ENCODE assay signal across 1 cellular context in the genomic region with DNA sequence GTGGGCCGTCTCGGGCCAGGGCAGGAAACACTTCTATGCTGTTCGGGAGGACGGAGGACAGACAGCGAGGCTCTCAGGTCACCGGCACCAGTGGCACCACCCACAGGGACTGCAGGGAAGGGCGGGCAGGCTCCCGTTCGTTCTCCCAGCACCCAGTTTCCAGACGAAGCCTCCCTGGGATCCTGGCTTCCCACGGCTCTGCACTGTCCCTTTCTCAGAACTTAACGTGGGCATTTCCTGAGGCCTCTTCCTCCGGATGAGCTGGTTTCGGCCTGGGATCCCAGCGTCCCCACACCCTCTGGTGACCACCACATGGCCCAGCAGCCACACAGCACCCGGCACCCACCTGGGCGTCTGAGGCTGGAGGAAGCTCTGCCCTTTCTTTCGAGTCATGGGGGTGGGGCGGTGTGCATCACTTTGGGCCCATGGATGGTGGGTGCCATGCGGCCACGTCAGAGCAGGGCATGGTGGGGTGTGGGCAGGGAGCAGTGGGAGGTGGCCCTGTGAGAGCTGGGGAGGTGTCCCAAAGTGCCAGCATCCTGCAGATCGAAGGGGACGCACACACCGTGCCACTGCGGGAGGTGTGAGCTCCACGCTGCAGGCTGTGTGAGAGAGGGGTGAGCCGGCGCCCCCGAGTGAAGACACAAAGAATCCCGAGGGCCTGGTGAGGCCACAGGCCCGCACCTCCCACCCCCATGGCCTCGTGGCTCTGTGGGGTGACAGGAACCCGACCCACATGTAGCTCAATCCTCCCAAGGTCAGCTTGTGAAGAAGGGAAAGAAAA.
TF ChIP-seq lines count a peak whose summit lies in the region.

No MANE protein-coding gene starts in this region.

TF ChIP-seq in WTC11, 78 proteins besides CTCF, POLR2A, EP300 and RAD21 (continued from another document):
- TF ChIP-seq, protein P1, sequence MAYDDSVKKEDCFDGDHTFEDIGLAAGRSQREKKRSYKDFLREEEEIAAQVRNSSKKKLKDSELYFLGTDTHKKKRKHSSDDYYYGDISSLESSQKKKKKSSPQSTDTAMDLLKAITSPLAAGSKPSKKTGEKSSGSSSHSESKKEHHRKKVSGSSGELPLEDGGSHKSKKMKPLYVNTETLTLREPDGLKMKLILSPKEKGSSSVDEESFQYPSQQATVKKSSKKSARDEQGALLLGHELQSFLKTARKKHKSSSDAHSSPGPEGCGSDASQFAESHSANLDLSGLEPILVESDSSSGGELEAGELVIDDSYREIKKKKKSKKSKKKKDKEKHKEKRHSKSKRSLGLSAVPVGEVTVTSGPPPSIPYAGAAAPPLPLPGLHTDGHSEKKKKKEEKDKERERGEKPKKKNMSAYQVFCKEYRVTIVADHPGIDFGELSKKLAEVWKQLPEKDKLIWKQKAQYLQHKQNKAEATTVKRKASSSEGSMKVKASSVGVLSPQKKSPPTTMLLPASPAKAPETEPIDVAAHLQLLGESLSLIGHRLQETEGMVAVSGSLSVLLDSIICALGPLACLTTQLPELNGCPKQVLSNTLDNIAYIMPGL (CRISPR knock-in tag; IDR thresholded peaks at IDR 0.05) = no peak
- TF ChIP-seq ZNF416 (CRISPR knock-in tag; IDR thresholded peaks at IDR 0.05) = no peak
- TF ChIP-seq ZNF263 (CRISPR knock-in tag; IDR thresholded peaks at IDR 0.05; ENCODE audit: low read depth) = no peak
- no peak for TF ChIP-seq NFATC4 (CRISPR knock-in tag; IDR thresholded peaks at IDR 0.05)
- TF ChIP-seq, protein P2, sequence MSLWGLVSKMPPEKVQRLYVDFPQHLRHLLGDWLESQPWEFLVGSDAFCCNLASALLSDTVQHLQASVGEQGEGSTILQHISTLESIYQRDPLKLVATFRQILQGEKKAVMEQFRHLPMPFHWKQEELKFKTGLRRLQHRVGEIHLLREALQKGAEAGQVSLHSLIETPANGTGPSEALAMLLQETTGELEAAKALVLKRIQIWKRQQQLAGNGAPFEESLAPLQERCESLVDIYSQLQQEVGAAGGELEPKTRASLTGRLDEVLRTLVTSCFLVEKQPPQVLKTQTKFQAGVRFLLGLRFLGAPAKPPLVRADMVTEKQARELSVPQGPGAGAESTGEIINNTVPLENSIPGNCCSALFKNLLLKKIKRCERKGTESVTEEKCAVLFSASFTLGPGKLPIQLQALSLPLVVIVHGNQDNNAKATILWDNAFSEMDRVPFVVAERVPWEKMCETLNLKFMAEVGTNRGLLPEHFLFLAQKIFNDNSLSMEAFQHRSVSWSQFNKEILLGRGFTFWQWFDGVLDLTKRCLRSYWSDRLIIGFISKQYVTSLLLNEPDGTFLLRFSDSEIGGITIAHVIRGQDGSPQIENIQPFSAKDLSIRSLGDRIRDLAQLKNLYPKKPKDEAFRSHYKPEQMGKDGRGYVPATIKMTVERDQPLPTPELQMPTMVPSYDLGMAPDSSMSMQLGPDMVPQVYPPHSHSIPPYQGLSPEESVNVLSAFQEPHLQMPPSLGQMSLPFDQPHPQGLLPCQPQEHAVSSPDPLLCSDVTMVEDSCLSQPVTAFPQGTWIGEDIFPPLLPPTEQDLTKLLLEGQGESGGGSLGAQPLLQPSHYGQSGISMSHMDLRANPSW (CRISPR knock-in tag; conservative IDR thresholded peaks at IDR 0.05; ENCODE audit: low read depth) = no peak
- TF ChIP-seq, protein P3, sequence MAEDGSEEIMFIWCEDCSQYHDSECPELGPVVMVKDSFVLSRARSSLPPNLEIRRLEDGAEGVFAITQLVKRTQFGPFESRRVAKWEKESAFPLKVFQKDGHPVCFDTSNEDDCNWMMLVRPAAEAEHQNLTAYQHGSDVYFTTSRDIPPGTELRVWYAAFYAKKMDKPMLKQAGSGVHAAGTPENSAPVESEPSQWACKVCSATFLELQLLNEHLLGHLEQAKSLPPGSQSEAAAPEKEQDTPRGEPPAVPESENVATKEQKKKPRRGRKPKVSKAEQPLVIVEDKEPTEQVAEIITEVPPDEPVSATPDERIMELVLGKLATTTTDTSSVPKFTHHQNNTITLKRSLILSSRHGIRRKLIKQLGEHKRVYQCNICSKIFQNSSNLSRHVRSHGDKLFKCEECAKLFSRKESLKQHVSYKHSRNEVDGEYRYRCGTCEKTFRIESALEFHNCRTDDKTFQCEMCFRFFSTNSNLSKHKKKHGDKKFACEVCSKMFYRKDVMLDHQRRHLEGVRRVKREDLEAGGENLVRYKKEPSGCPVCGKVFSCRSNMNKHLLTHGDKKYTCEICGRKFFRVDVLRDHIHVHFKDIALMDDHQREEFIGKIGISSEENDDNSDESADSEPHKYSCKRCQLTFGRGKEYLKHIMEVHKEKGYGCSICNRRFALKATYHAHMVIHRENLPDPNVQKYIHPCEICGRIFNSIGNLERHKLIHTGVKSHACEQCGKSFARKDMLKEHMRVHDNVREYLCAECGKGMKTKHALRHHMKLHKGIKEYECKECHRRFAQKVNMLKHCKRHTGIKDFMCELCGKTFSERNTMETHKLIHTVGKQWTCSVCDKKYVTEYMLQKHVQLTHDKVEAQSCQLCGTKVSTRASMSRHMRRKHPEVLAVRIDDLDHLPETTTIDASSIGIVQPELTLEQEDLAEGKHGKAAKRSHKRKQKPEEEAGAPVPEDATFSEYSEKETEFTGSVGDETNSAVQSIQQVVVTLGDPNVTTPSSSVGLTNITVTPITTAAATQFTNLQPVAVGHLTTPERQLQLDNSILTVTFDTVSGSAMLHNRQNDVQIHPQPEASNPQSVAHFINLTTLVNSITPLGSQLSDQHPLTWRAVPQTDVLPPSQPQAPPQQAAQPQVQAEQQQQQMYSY (CRISPR knock-in tag; IDR thresholded peaks at IDR 0.05) = no peak
- TF ChIP-seq, protein P4, sequence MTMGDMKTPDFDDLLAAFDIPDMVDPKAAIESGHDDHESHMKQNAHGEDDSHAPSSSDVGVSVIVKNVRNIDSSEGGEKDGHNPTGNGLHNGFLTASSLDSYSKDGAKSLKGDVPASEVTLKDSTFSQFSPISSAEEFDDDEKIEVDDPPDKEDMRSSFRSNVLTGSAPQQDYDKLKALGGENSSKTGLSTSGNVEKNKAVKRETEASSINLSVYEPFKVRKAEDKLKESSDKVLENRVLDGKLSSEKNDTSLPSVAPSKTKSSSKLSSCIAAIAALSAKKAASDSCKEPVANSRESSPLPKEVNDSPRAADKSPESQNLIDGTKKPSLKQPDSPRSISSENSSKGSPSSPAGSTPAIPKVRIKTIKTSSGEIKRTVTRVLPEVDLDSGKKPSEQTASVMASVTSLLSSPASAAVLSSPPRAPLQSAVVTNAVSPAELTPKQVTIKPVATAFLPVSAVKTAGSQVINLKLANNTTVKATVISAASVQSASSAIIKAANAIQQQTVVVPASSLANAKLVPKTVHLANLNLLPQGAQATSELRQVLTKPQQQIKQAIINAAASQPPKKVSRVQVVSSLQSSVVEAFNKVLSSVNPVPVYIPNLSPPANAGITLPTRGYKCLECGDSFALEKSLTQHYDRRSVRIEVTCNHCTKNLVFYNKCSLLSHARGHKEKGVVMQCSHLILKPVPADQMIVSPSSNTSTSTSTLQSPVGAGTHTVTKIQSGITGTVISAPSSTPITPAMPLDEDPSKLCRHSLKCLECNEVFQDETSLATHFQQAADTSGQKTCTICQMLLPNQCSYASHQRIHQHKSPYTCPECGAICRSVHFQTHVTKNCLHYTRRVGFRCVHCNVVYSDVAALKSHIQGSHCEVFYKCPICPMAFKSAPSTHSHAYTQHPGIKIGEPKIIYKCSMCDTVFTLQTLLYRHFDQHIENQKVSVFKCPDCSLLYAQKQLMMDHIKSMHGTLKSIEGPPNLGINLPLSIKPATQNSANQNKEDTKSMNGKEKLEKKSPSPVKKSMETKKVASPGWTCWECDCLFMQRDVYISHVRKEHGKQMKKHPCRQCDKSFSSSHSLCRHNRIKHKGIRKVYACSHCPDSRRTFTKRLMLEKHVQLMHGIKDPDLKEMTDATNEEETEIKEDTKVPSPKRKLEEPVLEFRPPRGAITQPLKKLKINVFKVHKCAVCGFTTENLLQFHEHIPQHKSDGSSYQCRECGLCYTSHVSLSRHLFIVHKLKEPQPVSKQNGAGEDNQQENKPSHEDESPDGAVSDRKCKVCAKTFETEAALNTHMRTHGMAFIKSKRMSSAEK (CRISPR knock-in tag; IDR thresholded peaks at IDR 0.05; ENCODE audit: borderline replicate concordance) = no peak
- TF ChIP-seq SP1 (CRISPR knock-in tag; conservative IDR thresholded peaks at IDR 0.05) = no peak
- TF ChIP-seq, protein P5, sequence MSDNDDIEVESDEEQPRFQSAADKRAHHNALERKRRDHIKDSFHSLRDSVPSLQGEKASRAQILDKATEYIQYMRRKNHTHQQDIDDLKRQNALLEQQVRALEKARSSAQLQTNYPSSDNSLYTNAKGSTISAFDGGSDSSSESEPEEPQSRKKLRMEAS (CRISPR knock-in tag; IDR thresholded peaks at IDR 0.05) = no peak
